ENCODE assay signal across 8 cellular contexts in genomic region chr1:15848929-15849774, GRCh38. TPM values are rescaled to one million over a fixed set of nuclear protein-coding genes. Genes with fewer than 3 reads are reported as not detected.
DNase-seq lines count a peak whose midpoint lies in the region; ATAC-seq and TF ChIP-seq lines count a peak whose summit lies in the region.

No MANE protein-coding gene starts in this region.

- H3K4me1 ChIP-seq in duodenal mucosa (ENCODE audit: control insufficient read depth in 1 of 2, insufficient read depth in 2 of 2, low read length in 2 of 2) (peaks cover 13 to 25% of the 10 kb centered on the region in 2 donors), lower lobe of right lung (peaks cover 49% of the 10 kb centered on the region)

- H3K4me3 ChIP-seq in AG10803 (ENCODE audit: low read length) = peak overlapping the region; percentile 92
- peak overlapping the region; percentile 89 to 95 for H3K4me3 ChIP-seq in duodenal mucosa (ENCODE audit: low read depth in 1 of 2, low read length in 2 of 2)
- peak overlapping the region; percentile 79 for H3K4me3 ChIP-seq in lower lobe of right lung

- in situ Hi-C loops in GM13976 (cut with MboI; ENCODE audit: low sequenced_read_pairs, unreplicated experiment) = no loop called here

- intact Hi-C loops in lower lobe of right lung (cut with DNase I) = no loop called here

- no peak for TF ChIP-seq CTCF in AG10803 (conservative IDR thresholded peaks at IDR 0.05; ENCODE audit: low read length)
- no peak for TF ChIP-seq CTCF in lower lobe of right lung (IDR thresholded peaks at IDR 0.05)
- TF ChIP-seq CTCF in GM13976 (IDR thresholded peaks at IDR 0.05; ENCODE audit: borderline replicate concordance, control extremely low read depth, extremely low read depth, insufficient read depth, missing control alignments) = no peak

- no peaks in the 10 kb centered on the region for H3K27me3 ChIP-seq in duodenal mucosa (ENCODE audit: control insufficient read depth in 1 of 2, insufficient read depth in 2 of 2, low read length in 2 of 2)
- H3K27me3 ChIP-seq in lower lobe of right lung (ENCODE audit: low read depth) = no peaks in the 10 kb centered on the region

- POLR2A ChIA-PET in HEK293T (lab: Yijun Ruan, JAX) = interaction anchor here (0.7 to 11.2 kb wide), 25 partner anchors 10 to 126 kb away, joined by 3 to 187 read pairs (median 4); partner anchors contain the start of genes UQCRHL and ZBTB17

- H3K9me3 ChIP-seq in duodenal mucosa (ENCODE audit: control insufficient read depth in 1 of 2, low read length in 2 of 2) (no peaks in the 10 kb centered on the region), lower lobe of right lung (no peaks in the 10 kb centered on the region)

- DNase-seq in AG10803 (ENCODE audit: low read depth) (peak; percentile 79), HEK293T (ENCODE audit: extremely low spot score) (peak; percentile 61), NCI-H526 treated with DMSO at 0.1 percent for 48 hours (lab: John Stamatoyannopoulos, UW) (peak; percentile 87), lower lobe of right lung (peak; percentile 88), GM13976 (ENCODE audit: low spot score) (no peak)
- DNase-seq in activated CD4-positive, alpha-beta T cell treated with anti-CD3 and anti-CD28 coated beads, Interleukin-2, amount 50 U/mL, for 48 hours = peak; percentile 77 to 82
- peak; percentile 52 to 61 for DNase-seq in stimulated activated CD4-positive, alpha-beta T cell treated with anti-CD3 and anti-CD28 coated beads, Interleukin-4, amount 100 ng/mL, for 48 hours (ENCODE audit: low read depth in 2 of 2)

- H3K36me3 ChIP-seq in duodenal mucosa (ENCODE audit: control insufficient read depth in 1 of 2, insufficient read depth in 2 of 2, low read length in 2 of 2) (no peaks in the 10 kb centered on the region), lower lobe of right lung (no peaks in the 10 kb centered on the region)

- CTCF ChIA-PET in HEK293T (lab: Yijun Ruan, JAX) = interaction anchor here (0.7 kb wide), 1 partner anchor 34 kb away, joined by 3 read pairs; no protein-coding TSS in a partner anchor

- ATAC-seq in lower lobe of right lung = peak; percentile 62 to 65

- H3K27ac ChIP-seq in duodenal mucosa (ENCODE audit: low read depth, low read length) (peak overlapping the region; percentile 84), lower lobe of right lung (peak overlapping the region; percentile 99)

- peak overlapping the region; percentile 85 to 95 for H3K9ac ChIP-seq in duodenal mucosa (ENCODE audit: low read depth in 1 of 2, low read length in 2 of 2)

TF ChIP-seq in HEK293T, 16 proteins besides CTCF, POLR2A, EP300 and RAD21:
- TF ChIP-seq BHLHE40 (IDR thresholded peaks at IDR 0.05; ENCODE audit: borderline replicate concordance) (no peak), FOXK2 (IDR thresholded peaks at IDR 0.05) (no peak), ARNT (IDR thresholded peaks at IDR 0.05) (no peak), TARDBP (IDR thresholded peaks at IDR 0.05) (no peak), PKNOX1 (IDR thresholded peaks at IDR 0.05) (peak; percentile 72), SUZ12 (IDR thresholded peaks at IDR 0.05) (no peak), FOXA1 (IDR thresholded peaks at IDR 0.05) (no peak), NFRKB (IDR thresholded peaks at IDR 0.05) (no peak), FOXM1 (IDR thresholded peaks at IDR 0.05; ENCODE audit: borderline replicate concordance) (no peak; the same call in 1 of the 2 replicates), ELF4 (IDR thresholded peaks at IDR 0.05) (peak; percentile 53)

RNA-seq across cellular contexts. Expression of gene SPEN, which starts 1.6 kb away (rescaled TPM):
- 54.7 TPM for total RNA-seq in lower lobe of right lung

RNA-seq across cellular contexts. Expression of gene UQCRHL, which starts 41.7 kb away (rescaled TPM):
- total RNA-seq in lower lobe of right lung = 1.1 TPM
